8 cellular contexts compared by ENCODE assay signal in the genomic region with DNA sequence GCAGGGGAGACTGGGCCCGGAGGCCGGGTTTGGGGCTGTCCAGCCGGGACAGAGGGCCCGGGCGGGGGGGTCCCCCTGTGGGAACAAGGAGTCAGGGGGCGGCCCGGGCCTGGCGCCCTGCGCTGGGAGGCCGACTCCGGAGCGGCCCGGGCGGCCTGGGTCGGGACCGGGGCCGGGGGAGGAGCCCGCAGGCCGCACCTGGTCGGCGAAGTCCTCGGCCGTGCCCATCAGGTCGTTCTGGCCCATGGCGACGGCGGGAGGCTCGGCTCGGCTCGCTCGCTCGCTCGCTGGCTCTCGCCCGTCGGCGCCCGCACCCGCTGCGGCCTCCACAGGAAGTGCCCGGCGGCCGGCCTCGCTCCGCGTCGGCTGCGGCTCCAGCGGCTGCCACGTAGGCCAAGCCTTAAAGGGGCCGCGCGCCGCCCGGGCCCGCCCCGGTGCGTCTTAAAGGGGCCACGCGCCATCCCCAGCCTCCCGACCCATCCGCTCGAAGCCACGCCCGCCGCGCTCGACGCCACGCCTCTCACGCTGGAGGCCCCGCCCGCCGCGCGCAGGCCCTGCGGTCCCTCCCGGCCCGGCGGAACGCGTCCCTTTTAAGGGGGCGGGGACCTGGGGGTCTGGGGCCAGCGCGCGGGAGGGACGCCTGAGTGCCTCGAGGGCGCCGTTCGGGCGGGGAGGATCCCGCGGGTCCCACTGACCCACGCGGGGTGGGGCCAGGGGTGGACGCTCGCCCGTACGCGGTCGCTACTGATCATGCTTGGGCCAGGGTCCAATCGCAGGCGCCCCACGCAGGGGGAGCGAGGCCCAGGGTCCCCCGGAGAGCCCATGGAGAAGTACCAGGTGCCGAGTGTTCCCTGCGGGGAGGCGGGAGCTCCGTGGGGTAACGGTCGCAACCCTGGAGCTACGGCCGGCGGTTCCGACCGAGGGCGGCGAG. TPM values are rescaled to one million over a fixed set of nuclear protein-coding genes. Genes with fewer than 3 reads are reported as not detected.
DNase-seq lines count a peak whose midpoint lies in the region; ATAC-seq and TF ChIP-seq lines count a peak whose summit lies in the region.

A gene (plus strand): TSS at position 643 of the 931 bp plus-strand sequence. CDS start 108 bp downstream, at position 751.
A gene (minus strand): TSS at position 337 of the 931 bp plus-strand sequence. CDS start 91 bp downstream, at position 246.

- peak within 1 kb of the TSS; percentile 89 for H3K14ac ChIP-seq in IMR-90 (replicated peaks; ENCODE audit: low read depth, low read length)

- H3K79me1 ChIP-seq in IMR-90 (ENCODE audit: low read depth in 1 of 2, low read length in 2 of 2), result peaks cover 0 to 26% of the 10 kb centered on the region in 2 experiments; a peak in 2 of 4 replicates

- peak within 1 kb of the TSS; percentile 76 for H2AK5ac ChIP-seq in IMR-90 (ENCODE audit: low read depth, low read length)

- peaks cover 49% of the 10 kb centered on the region for H3K79me2 ChIP-seq in OCI-LY3 (ENCODE audit: low read length)

- H3K56ac ChIP-seq in IMR-90 (ENCODE audit: extremely low read depth, insufficient read depth, low read length), result peak within 1 kb of the TSS; percentile 91

- 0 out of 3 replicates have a peak within 1 kb of the TSS, but pooled peaks have one; percentile 3 for H2BK15ac ChIP-seq in IMR-90 (ENCODE audit: low read depth, low read length)

- peak within 1 kb of the TSS; percentile 84 for H3K4me3 ChIP-seq in IMR-90 (ENCODE audit: insufficient read depth, low read depth, low read length)
- H3K4me3 ChIP-seq in OCI-LY3 (ENCODE audit: low read length), result peak within 1 kb of the TSS; percentile 93
- peak within 1 kb of the TSS; percentile 81 for H3K4me3 ChIP-seq in epithelial cell of esophagus (ENCODE audit: low read length)
- H3K4me3 ChIP-seq in mucosa of descending colon, result peak within 1 kb of the TSS; percentile 97

- H3K36me3 ChIP-seq in IMR-90 (ENCODE audit: control insufficient read depth, insufficient read depth, low read length) (peaks cover 19% of the 10 kb centered on the region), OCI-LY3 (replicated peaks; ENCODE audit: low read depth, low read length) (peaks cover 17% of the 10 kb centered on the region), mucosa of descending colon (ENCODE audit: low read depth) (no peaks in the 10 kb centered on the region)

- peak within 1 kb of the TSS; percentile 65 for H4K91ac ChIP-seq in IMR-90 (ENCODE audit: insufficient read depth, low read depth, low read length)

- WGBS in IMR-90 (ENCODE audit: extremely low coverage in 2 of 2, insufficient read length in 1 of 2), 2 experiments, result 0% methylated on average over 87 of the region's 120 CpGs; no CpG with 5 or more reads in 1 of the 2 experiments

- H3K18ac ChIP-seq in IMR-90 (ENCODE audit: low read depth, low read length), result peak within 1 kb of the TSS; percentile 12

- H4K8ac ChIP-seq in IMR-90 (ENCODE audit: low read depth in 2 of 2, low read length in 2 of 2), result peak within 1 kb of the TSS; percentile 37 to 82; a peak in 3 of 4 replicates

- BruUV-seq in IMR-90 (replicated peaks; lab: Mats Ljungman, UMichigan), result no TSS peak

- peak within 1 kb of the TSS; percentile 58; the same call in 1 of the 2 replicates for H2BK120ac ChIP-seq in IMR-90 (ENCODE audit: low read depth, low read length)

- H2BK20ac ChIP-seq in IMR-90 (ENCODE audit: low read depth, low read length), result no peak within 1 kb of the TSS

- peak within 1 kb of the TSS; percentile 96 for H2AFZ ChIP-seq in IMR-90 (replicated peaks; ENCODE audit: low read length, poor library complexity)
- peak within 1 kb of the TSS; percentile 61; the same call in 1 of the 2 replicates for H2AFZ ChIP-seq in OCI-LY3 (ENCODE audit: low read depth, low read length)

- peak within 1 kb of the TSS; percentile 94 for H2AK9ac ChIP-seq in IMR-90 (replicated peaks; ENCODE audit: low read depth, low read length, poor library complexity)

- dilution Hi-C loops in IMR-90 (cut with HindIII; ENCODE audit: low sequenced_read_pairs, unreplicated experiment), result no loop called here

- intact Hi-C loops in IMR-90 (cut with micrococcal nuclease), result no loop called here
- intact Hi-C loops in mucosa of descending colon (cut with DNase I, micrococcal nuclease), result no loop called here

- H3K23ac ChIP-seq in IMR-90 (ENCODE audit: low read depth, low read length), result peak within 1 kb of the TSS; percentile 87

- in situ Hi-C loops in IMR-90 (cut with MboI; ENCODE audit: low sequenced_read_pairs), result no loop called here

- peak within 1 kb of the TSS; percentile 62 for H4K5ac ChIP-seq in IMR-90 (ENCODE audit: low read depth, low read length)

- H4K20me1 ChIP-seq in IMR-90 (ENCODE audit: insufficient read depth, low read length) (peaks cover 43% of the 10 kb centered on the region), OCI-LY3 (ENCODE audit: insufficient read depth, low read length) (peaks cover 35% of the 10 kb centered on the region)

- no peak for TF ChIP-seq RAD21 in IMR-90 (IDR thresholded peaks at IDR 0.05; ENCODE audit: low read length)

- H3K4me2 ChIP-seq in IMR-90 (ENCODE audit: low read depth, low read length) (peak within 1 kb of the TSS; percentile 97), OCI-LY3 (ENCODE audit: low read length) (peak within 1 kb of the TSS; percentile 77)

- no peaks in the 10 kb centered on the region for H3K9me3 ChIP-seq in IMR-90 (ENCODE audit: control insufficient read depth, insufficient read depth, low read length)
- H3K9me3 ChIP-seq in OCI-LY3 (ENCODE audit: insufficient read depth, low read length), result no peaks in the 10 kb centered on the region
- no peaks in the 10 kb centered on the region for H3K9me3 ChIP-seq in mucosa of descending colon

- H3K4me1 ChIP-seq in IMR-90 (ENCODE audit: control insufficient read depth, insufficient read depth, low read length) (peaks cover 11% of the 10 kb centered on the region), OCI-LY3 (ENCODE audit: low read length) (peaks cover 11% of the 10 kb centered on the region; the same call in 1 of the 2 replicates), mucosa of descending colon (ENCODE audit: low read depth) (peaks cover 20% of the 10 kb centered on the region)

- no peak for TF ChIP-seq CTCF in IMR-90 (conservative IDR thresholded peaks at IDR 0.05; ENCODE audit: low read depth, low read length)
- TF ChIP-seq CTCF in OCI-LY3 (IDR thresholded peaks at IDR 0.05; ENCODE audit: low read depth, low read length), result no peak
- TF ChIP-seq CTCF in epithelial cell of esophagus (IDR thresholded peaks at IDR 0.05; ENCODE audit: insufficient read depth, low read depth, low read length, missing control alignments), result no peak
- peak; percentile 14 for TF ChIP-seq CTCF in mucosa of descending colon (IDR thresholded peaks at IDR 0.05)

- TF ChIP-seq POLR2A in IMR-90 (IDR thresholded peaks at IDR 0.05; ENCODE audit: low read depth, low read length), result peak; percentile 98

- H3K27me3 ChIP-seq in IMR-90 (ENCODE audit: control insufficient read depth, insufficient read depth, low read length), result no peaks in the 10 kb centered on the region
- H3K27me3 ChIP-seq in OCI-LY3 (ENCODE audit: low read depth, low read length), result no peaks in the 10 kb centered on the region

- DNase-seq in DMS114 treated with DMSO at 0.1 percent for 48 hours (lab: John Stamatoyannopoulos, UW; ENCODE audit: unreplicated experiment), result peak; percentile 80
- peak; percentile 94 for DNase-seq in IMR-90
- DNase-seq in activated T-cell treated with anti-CD3 and anti-CD28 coated beads for 24 hours (ENCODE audit: low read depth), result peak; percentile 94
- peak; percentile 99 for DNase-seq in epithelial cell of esophagus (ENCODE audit: low read depth)
- DNase-seq in mucosa of descending colon, result peak; percentile 98 to 99 (median 98)
- peak; percentile 95 to 96 for DNase-seq in stimulated activated CD8-positive, alpha-beta memory T cell treated with anti-CD3 and anti-CD28 coated beads, Interleukin-2, amount 100 ng/mL, for 48 hours (ENCODE audit: low read depth in 2 of 2)

- H3K9ac ChIP-seq in IMR-90 (ENCODE audit: low read depth, low read length) (peak within 1 kb of the TSS; percentile 97), OCI-LY3 (ENCODE audit: low read length) (peak within 1 kb of the TSS; percentile 99)

- peak within 1 kb of the TSS; percentile 89 for H3K27ac ChIP-seq in IMR-90 (ENCODE audit: insufficient read depth, low read length)
- peak within 1 kb of the TSS; percentile 60 for H3K27ac ChIP-seq in OCI-LY3 (ENCODE audit: low read length)

- ATAC-seq in GM21576 (IDR thresholded peaks at IDR 0.05; ENCODE audit: unreplicated experiment) (peak; percentile 87), IMR-90 (ENCODE audit: low read depth) (peak; percentile 95), mucosa of descending colon (peak; percentile 96)

- H2BK5ac ChIP-seq in IMR-90 (ENCODE audit: low read depth, low read length, poor library complexity, severe bottlenecking), result peak within 1 kb of the TSS; percentile 86

- peak within 1 kb of the TSS; percentile 91 for H3K4ac ChIP-seq in IMR-90 (ENCODE audit: low read depth, low read length)

- POLR2A ChIA-PET in IMR-90 (lab: Charles Lee; ENCODE audit: unreplicated experiment), result no interaction called here

- H3K9me1 ChIP-seq in IMR-90 (ENCODE audit: insufficient read depth, low read length), result peaks cover 13% of the 10 kb centered on the region

- CTCF ChIA-PET in IMR-90 (lab: Yijun Ruan, JAX), result no interaction called here

TF ChIP-seq in IMR-90, 13 proteins besides CTCF, POLR2A, EP300 and RAD21 (continues in another document):
- TF ChIP-seq FOS (IDR thresholded peaks at IDR 0.05; ENCODE audit: low read depth, low read length), result no peak
- TF ChIP-seq NFE2L2 (IDR thresholded peaks at IDR 0.05; ENCODE audit: low read depth, low read length), result no peak
- TF ChIP-seq MXI1 (IDR thresholded peaks at IDR 0.05; ENCODE audit: borderline replicate concordance, low read depth, low read length), result peak; percentile 24; the same call in 1 of the 2 replicates
- TF ChIP-seq MAFK (IDR thresholded peaks at IDR 0.05; ENCODE audit: low read depth, low read length), result no peak
- TF ChIP-seq SMC3 (IDR thresholded peaks at IDR 0.05; ENCODE audit: low read depth, low read length), result no peak
- TF ChIP-seq CEBPB (IDR thresholded peaks at IDR 0.05; ENCODE audit: low read depth, low read length), result no peak
- no peak for TF ChIP-seq RFX5 (IDR thresholded peaks at IDR 0.05; ENCODE audit: low read depth, low read length)

RNA-seq across cellular contexts. Expression of the first gene that starts in this region (rescaled TPM):
- total RNA-seq in IMR-90 (2012; rRNA removed) (0.28 and 0.54 TPM in 2 replicates), mucosa of descending colon (1 to 10 TPM in 2 of 3 donors, under 1 TPM in 1; 0.41 to 1.4 (median 1.3) TPM)
- polyA plus RNA-seq in IMR-90 (2012; rRNA removed), result 0.65 and 0.69 TPM in 2 replicates
- polyA plus RNA-seq in IMR-90 (2012; cell fraction: cytosol; rRNA removed), result 0.26 and 0.82 TPM in 2 replicates
- 1.1 and 3.1 TPM in 2 replicates for polyA plus RNA-seq in IMR-90 (2012; cell fraction: nucleus; rRNA removed; ENCODE audit: low replicate concordance)

RNA-seq across cellular contexts. Expression of the second gene that starts in this region (rescaled TPM):
- total RNA-seq in IMR-90 (2012; rRNA removed) (512 and 532 TPM in 2 replicates), mucosa of descending colon (100 to 1,000 TPM; 117 to 165 (median 149) TPM)
- 293 and 307 TPM in 2 replicates for polyA plus RNA-seq in IMR-90 (2012; rRNA removed)
- polyA plus RNA-seq in IMR-90 (2012; cell fraction: cytosol; rRNA removed), result 265 and 338 TPM in 2 replicates
- 202 and 210 TPM in 2 replicates for polyA plus RNA-seq in IMR-90 (2012; cell fraction: nucleus; rRNA removed; ENCODE audit: low replicate concordance)

Comparison
In these comparisons a context has a peak if more than half of its experiments do, and no peak if none do; other contexts are left out.
1. Peak in every context shown above with its lines: DNase-seq, ATAC-seq, H3K4me3 ChIP-seq and H3K27ac ChIP-seq.